ENCODE assay signal across 25 cellular contexts in the genomic region with DNA sequence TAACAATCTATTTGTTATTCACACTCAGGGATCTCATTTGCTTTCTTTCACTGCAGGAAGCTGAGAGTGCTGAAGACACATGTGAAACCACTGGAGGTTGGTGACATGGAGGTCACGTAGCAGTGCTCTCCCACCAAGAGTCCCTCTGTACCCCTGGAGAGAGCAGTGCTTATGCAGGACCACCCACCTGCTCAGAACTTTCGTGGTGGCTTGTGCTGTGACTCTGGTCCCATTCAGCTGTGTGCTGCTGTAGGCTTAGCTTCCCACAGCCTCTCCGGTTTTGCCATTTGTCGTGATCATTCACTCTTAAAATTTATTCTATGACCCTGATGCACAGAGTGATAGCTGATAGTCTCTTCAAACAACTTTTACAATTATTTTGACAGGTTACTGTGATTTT.
"Had no signal": no experiment of that assay in that cellular context is flagged by ENCODE, and none has a peak within 500 bp of the region (broad histone marks: within the 10 kb centered on the region; RNA-seq: fewer than 3 reads in every experiment).

No MANE protein-coding gene starts in this region.

- H3K4me3 Mint-ChIP-seq: naive thymus-derived CD4-positive, alpha-beta T cell; natural killer cell; nephron; neural progenitor cell; stimulated activated effector memory CD8-positive, alpha-beta T cell treated with anti-CD3 and anti-CD28 coated beads, Interleukin-12 subunit alpha, Interleukin-12 subunit beta, amount 100 ng/mL, for 72 hours; stimulated activated naive B cell treated with anti-CD40 and anti-IgM and Interleukin-4, amounts not matched to agents 10 μg/mL and 1 μg/mL and 100 μg/mL, for 72 hours; stimulated activated naive CD8-positive, alpha-beta T cell treated with anti-CD3 and anti-CD28 coated beads, Interleukin-15, Interleukin-2, amounts not matched to agents 100 ng/mL and 50 ng/mL, for 24 hours had no signal

- H3K4me1 ChIP-seq: pancreas, prostate gland, right lobe of liver, sigmoid colon, thyroid gland, upper lobe of left lung, vagina had no signal

- H3K9me3 Mint-ChIP-seq: naive thymus-derived CD4-positive, alpha-beta T cell; natural killer cell; nephron; stimulated activated effector memory CD8-positive, alpha-beta T cell treated with anti-CD3 and anti-CD28 coated beads, Interleukin-12 subunit alpha, Interleukin-12 subunit beta, amount 100 ng/mL, for 72 hours; stimulated activated naive B cell treated with anti-CD40 and anti-IgM and Interleukin-4, amounts not matched to agents 10 μg/mL and 1 μg/mL and 100 μg/mL, for 72 hours; stimulated activated naive CD8-positive, alpha-beta T cell treated with anti-CD3 and anti-CD28 coated beads, Interleukin-15, Interleukin-2, amounts not matched to agents 100 ng/mL and 50 ng/mL, for 24 hours had no signal

- H3K27me3 ChIP-seq: neural progenitor cell, neutrophil, pancreas, right lobe of liver, sigmoid colon, thyroid gland, tibial nerve, upper lobe of left lung, vagina had no signal

- H3K27ac Mint-ChIP-seq: natural killer cell; stimulated activated effector memory CD8-positive, alpha-beta T cell treated with anti-CD3 and anti-CD28 coated beads, Interleukin-12 subunit alpha, Interleukin-12 subunit beta, amount 100 ng/mL, for 72 hours; stimulated activated naive B cell treated with anti-CD40 and anti-IgM and Interleukin-4, amounts not matched to agents 10 μg/mL and 1 μg/mL and 100 μg/mL, for 72 hours; stimulated activated naive CD8-positive, alpha-beta T cell treated with anti-CD3 and anti-CD28 coated beads, Interleukin-15, Interleukin-2, amounts not matched to agents 100 ng/mL and 50 ng/mL, for 24 hours had no signal

- ATAC-seq: naive thymus-derived CD4-positive, alpha-beta T cell; natural killer cell; pancreas; right cardiac atrium; right lobe of liver; stimulated activated effector memory CD8-positive, alpha-beta T cell treated with anti-CD3 and anti-CD28 coated beads, Interleukin-12 subunit alpha, Interleukin-12 subunit beta, amount 100 ng/mL, for 72 hours; stimulated activated naive B cell treated with anti-CD40 and anti-IgM and Interleukin-4, amounts not matched to agents 10 μg/mL and 1 μg/mL and 100 μg/mL, for 72 hours had no signal

- H3K4me3 ChIP-seq: neural progenitor cell, pancreas, prostate gland, right lobe of liver, sigmoid colon, thoracic aorta, thyroid gland, tibial nerve, upper lobe of left lung, vagina had no signal

- DNase-seq: naive thymus-derived CD4-positive, alpha-beta T cell; natural killer cell; nucleus accumbens; pancreas; right cardiac atrium; right lobe of liver; sigmoid colon; small intestine; stimulated activated CD4-positive, alpha-beta T cell treated with anti-CD3 and anti-CD28 coated beads, Interleukin-1b, Interleukin-23, amount 100 ng/mL, for 48 hours; stimulated activated CD4-positive, alpha-beta T cell treated with anti-CD3 and anti-CD28 coated beads, Interleukin-2, amount 100 ng/mL, for 48 hours; stimulated activated CD4-positive, alpha-beta T cell treated with anti-CD3 and anti-CD28 coated beads, Interleukin-4, amount 100 ng/mL, for 24 hours; stimulated activated naive B cell treated with anti-CD40 and anti-IgM and Interleukin-4, amounts not matched to agents 10 μg/mL and 1 μg/mL and 100 μg/mL, for 72 hours; stimulated activated naive CD4-positive, alpha-beta T cell treated with Interleukin-2 at 50 U/mL for 16 hours; thyroid gland; trophoblast cell; upper lobe of left lung had no signal

- H3K27me3 Mint-ChIP-seq: stimulated activated naive B cell treated with anti-CD40 and anti-IgM and Interleukin-4, amounts not matched to agents 10 μg/mL and 1 μg/mL and 100 μg/mL, for 72 hours; stimulated activated naive CD8-positive, alpha-beta T cell treated with anti-CD3 and anti-CD28 coated beads, Interleukin-15, Interleukin-2, amounts not matched to agents 100 ng/mL and 50 ng/mL, for 24 hours had no signal

- H2AFZ ChIP-seq: neural progenitor cell had no signal

- H3K36me3 ChIP-seq: neural progenitor cell, neutrophil, pancreas, prostate gland, right lobe of liver, sigmoid colon, thoracic aorta, thyroid gland, upper lobe of left lung, vagina had no signal

- H3K4me1 Mint-ChIP-seq: natural killer cell had no signal

- H3K9ac ChIP-seq: neural progenitor cell had no signal

- H3K36me3 Mint-ChIP-seq: natural killer cell; stimulated activated effector memory CD8-positive, alpha-beta T cell treated with anti-CD3 and anti-CD28 coated beads, Interleukin-12 subunit alpha, Interleukin-12 subunit beta, amount 100 ng/mL, for 72 hours had no signal

- H3K4me2 ChIP-seq: neural progenitor cell had no signal

- H3K9me3 ChIP-seq: neutrophil, pancreas, prostate gland, right lobe of liver, sigmoid colon, thoracic aorta, thyroid gland, tibial nerve, upper lobe of left lung, vagina had no signal

- H3K27ac ChIP-seq: neural progenitor cell, neutrophil, pancreas, prostate gland, right lobe of liver, sigmoid colon, thoracic aorta, thyroid gland, tibial nerve, upper lobe of left lung, vagina had no signal
